ENCODE assay signal across 8 cellular contexts in genomic region chr3:184561329-184562145, GRCh38. TPM values are rescaled to one million over a fixed set of nuclear protein-coding genes. Genes with fewer than 3 reads are reported as not detected.
A peak's percentile ranks its signal among the peaks of the same experiment; 100 is the strongest.
DNase-seq lines count a peak whose midpoint lies in the region; ATAC-seq and TF ChIP-seq lines count a peak whose summit lies in the region.

EPHB3 (plus strand) TSS chr3:184561785; CDS start chr3:184562236, 451 bp downstream.

- ATAC-seq in foreskin keratinocyte: peak; percentile 84
- ATAC-seq in stimulated activated naive CD8-positive, alpha-beta T cell treated with anti-CD3 and anti-CD28 coated beads, Interleukin-15, amount 100 ng/mL, for 72 hours: peak; percentile 89

- no peaks in the 10 kb centered on the region for H3K9me3 ChIP-seq in SJSA1 (replicated peaks)

- peak; percentile 99 for TF ChIP-seq CTCF in HFFc6 (IDR thresholded peaks at IDR 0.05)
- TF ChIP-seq CTCF in foreskin keratinocyte (conservative IDR thresholded peaks at IDR 0.05): peak; percentile 100
- TF ChIP-seq CTCF in neural crest cell (conservative IDR thresholded peaks at IDR 0.05): peak; percentile 100

- H3K4me3 Mint-ChIP-seq in HFFc6: peak within 1 kb of the TSS; percentile 87
- H3K4me3 Mint-ChIP-seq in neural crest cell: peak within 1 kb of the TSS; percentile 93
- peak within 1 kb of the TSS; percentile 70 to 74 for H3K4me3 Mint-ChIP-seq in stimulated activated naive CD8-positive, alpha-beta T cell treated with anti-CD3 and anti-CD28 coated beads, Interleukin-15, amount 100 ng/mL, for 72 hours

- H3K27ac ChIP-seq in SJSA1 (no peak within 1 kb of the TSS), foreskin keratinocyte (peak within 1 kb of the TSS; percentile 59)

- H3K36me3 Mint-ChIP-seq in HFFc6 (ENCODE audit: low read depth) (no peaks in the 10 kb centered on the region), neural crest cell (ENCODE audit: low read depth) (no peaks in the 10 kb centered on the region)

- peaks cover 22% of the 10 kb centered on the region for H3K27me3 Mint-ChIP-seq in HFFc6 (ENCODE audit: insufficient read depth)
- H3K27me3 Mint-ChIP-seq in neural crest cell (ENCODE audit: low read depth): peaks cover 49% of the 10 kb centered on the region
- peaks cover 46% of the 10 kb centered on the region for H3K27me3 Mint-ChIP-seq in stimulated activated naive CD8-positive, alpha-beta T cell treated with anti-CD3 and anti-CD28 coated beads, Interleukin-15, amount 100 ng/mL, for 72 hours

- peaks cover 34% of the 10 kb centered on the region for H3K4me1 ChIP-seq in SJSA1 (replicated peaks)
- peaks cover 13% of the 10 kb centered on the region for H3K4me1 ChIP-seq in foreskin keratinocyte

- H3K4me1 Mint-ChIP-seq in HFFc6 (ENCODE audit: low read depth): peaks cover 48% of the 10 kb centered on the region
- H3K4me1 Mint-ChIP-seq in neural crest cell: peaks cover 36% of the 10 kb centered on the region
- H3K4me1 Mint-ChIP-seq in stimulated activated naive CD8-positive, alpha-beta T cell treated with anti-CD3 and anti-CD28 coated beads, Interleukin-15, amount 100 ng/mL, for 72 hours: peaks cover 28% of the 10 kb centered on the region

- no peaks in the 10 kb centered on the region for H3K36me3 ChIP-seq in SJSA1

- H3K27me3 ChIP-seq in SJSA1 (replicated peaks) (no peaks in the 10 kb centered on the region), foreskin keratinocyte (peaks cover 17% of the 10 kb centered on the region)

- DNase-seq in GF-D8 (lab: John Stamatoyannopoulos, UW): peak; percentile 29
- peak; percentile 99 for DNase-seq in HFFc6
- peak; percentile 98 for DNase-seq in MV-4-11 (lab: John Stamatoyannopoulos, UW)
- DNase-seq in SJSA1 (ENCODE audit: low read depth in 1 of 2, low spot score in 2 of 2): peak; percentile 99
- DNase-seq in activated naive CD4-positive, alpha-beta T cell treated with Interleukin-2 at 50 U/mL for 16 hours: peak; percentile 93
- peak; percentile 93 to 98 for DNase-seq in foreskin keratinocyte
- peak; percentile 100 for DNase-seq in neural crest cell (ENCODE audit: low read depth, low spot score)
- peak; percentile 95 for DNase-seq in stimulated activated naive CD8-positive, alpha-beta T cell treated with anti-CD3 and anti-CD28 coated beads, Interleukin-15, amount 100 ng/mL, for 72 hours

- no peaks in the 10 kb centered on the region for H3K9me3 Mint-ChIP-seq in HFFc6
- no peaks in the 10 kb centered on the region for H3K9me3 Mint-ChIP-seq in neural crest cell
- no peaks in the 10 kb centered on the region for H3K9me3 Mint-ChIP-seq in stimulated activated naive CD8-positive, alpha-beta T cell treated with anti-CD3 and anti-CD28 coated beads, Interleukin-15, amount 100 ng/mL, for 72 hours

- peak within 1 kb of the TSS; percentile 50 for H3K4me3 ChIP-seq in SJSA1

- H3K27ac Mint-ChIP-seq in HFFc6: no peak within 1 kb of the TSS
- H3K27ac Mint-ChIP-seq in neural crest cell (ENCODE audit: unreplicated experiment): no peak within 1 kb of the TSS
- H3K27ac Mint-ChIP-seq in stimulated activated naive CD8-positive, alpha-beta T cell treated with anti-CD3 and anti-CD28 coated beads, Interleukin-15, amount 100 ng/mL, for 72 hours: peak within 1 kb of the TSS; percentile 10 to 66

RNA-seq across cellular contexts. Expression of gene EPHB3, which starts in this region (rescaled TPM):
- total RNA-seq in HFFc6 (2021; fragmentation: NEBNext Ultra II Directional; extraction: Animal tissue kit (Norgen Biotek cat#: 25700)): 1 to 10 TPM; 3.0 to 6.6 (median 3.6) TPM
- total RNA-seq in SJSA1 (2014; rRNA removed; shearing (Covaris generic)): 2.9 and 4.1 TPM in 2 replicates
- 5.2 and 10.8 TPM in 2 replicates for total RNA-seq in foreskin keratinocyte
- polyA plus RNA-seq in foreskin keratinocyte: 4.3 and 6.5 TPM in 2 replicates
- total RNA-seq in neural crest cell: 9.7 and 13.4 TPM in 2 replicates

Comparison
In these comparisons a context has a peak if more than half of its experiments do, and no peak if none do; other contexts are left out.
1. DNase-seq: peak in every context shown above with its lines; median percentile 100 in neural crest cell; 99 in HFFc6; 99 in SJSA1; 98 in MV-4-11; 96 in foreskin keratinocyte; 95 in stimulated activated naive CD8-positive, alpha-beta T cell treated with anti-CD3 and anti-CD28 coated beads, Interleukin-15, amount 100 ng/mL, for 72 hours; 93 in activated naive CD4-positive, alpha-beta T cell treated with Interleukin-2 at 50 U/mL for 16 hours; 29 in GF-D8.
2. H3K27ac Mint-ChIP-seq: peak in stimulated activated naive CD8-positive, alpha-beta T cell treated with anti-CD3 and anti-CD28 coated beads, Interleukin-15, amount 100 ng/mL, for 72 hours (2 of 2); none in HFFc6 (single experiment) and neural crest cell (single experiment).
3. Peak in every context shown above with its lines, with median percentiles within 50 percentile points of each other: H3K4me3 Mint-ChIP-seq and CTCF ChIP-seq.